Comparison of ENCODE assay signal across 1 cellular context in the genomic region with DNA sequence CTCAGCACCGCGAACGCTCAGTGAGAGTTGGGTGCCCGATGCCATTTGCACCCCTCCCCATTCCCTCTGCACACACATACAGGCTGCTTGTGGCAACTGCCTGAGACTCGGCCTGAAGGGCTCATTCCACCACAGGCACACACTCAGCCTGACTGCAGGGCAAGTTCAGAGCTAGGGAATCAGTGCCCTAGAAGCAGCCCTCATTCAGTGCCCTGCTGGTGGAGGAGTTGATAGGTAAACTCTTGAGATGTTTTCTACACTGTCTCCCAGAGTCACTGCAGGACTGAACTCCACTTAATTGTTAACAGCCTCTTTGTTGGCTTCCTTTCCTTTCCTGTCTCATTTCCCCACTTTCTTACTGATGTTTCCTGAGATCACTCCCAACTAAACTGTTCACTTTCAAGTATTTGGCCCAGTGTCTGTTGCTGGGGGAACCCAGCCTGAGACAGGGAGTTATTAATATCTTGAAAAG.
TF ChIP-seq lines count a peak whose summit lies in the region.

No MANE protein-coding gene starts in this region.

TF ChIP-seq in IMR-90, 13 proteins besides CTCF, POLR2A, EP300 and RAD21:
- TF ChIP-seq MAZ (IDR thresholded peaks at IDR 0.05; ENCODE audit: borderline replicate concordance, low read depth, low read length) (no peak), NFE2L2 (IDR thresholded peaks at IDR 0.05; ENCODE audit: low read depth, low read length) (no peak), SMC3 (IDR thresholded peaks at IDR 0.05; ENCODE audit: low read depth, low read length) (no peak), MAFK (IDR thresholded peaks at IDR 0.05; ENCODE audit: low read depth, low read length) (no peak), MXI1 (IDR thresholded peaks at IDR 0.05; ENCODE audit: borderline replicate concordance, low read depth, low read length) (no peak), CEBPB (IDR thresholded peaks at IDR 0.05; ENCODE audit: low read depth, low read length) (no peak), BHLHE40 (IDR thresholded peaks at IDR 0.05; ENCODE audit: low read depth, low read length) (no peak), CHD1 (IDR thresholded peaks at IDR 0.05; ENCODE audit: low read depth, low read length) (no peak), RFX5 (IDR thresholded peaks at IDR 0.05; ENCODE audit: low read depth, low read length) (no peak), RCOR1 (IDR thresholded peaks at IDR 0.05; ENCODE audit: insufficient replicate concordance, low read length) (no peak), FOS (IDR thresholded peaks at IDR 0.05; ENCODE audit: low read depth, low read length) (no peak)
- TF ChIP-seq, protein P1, sequence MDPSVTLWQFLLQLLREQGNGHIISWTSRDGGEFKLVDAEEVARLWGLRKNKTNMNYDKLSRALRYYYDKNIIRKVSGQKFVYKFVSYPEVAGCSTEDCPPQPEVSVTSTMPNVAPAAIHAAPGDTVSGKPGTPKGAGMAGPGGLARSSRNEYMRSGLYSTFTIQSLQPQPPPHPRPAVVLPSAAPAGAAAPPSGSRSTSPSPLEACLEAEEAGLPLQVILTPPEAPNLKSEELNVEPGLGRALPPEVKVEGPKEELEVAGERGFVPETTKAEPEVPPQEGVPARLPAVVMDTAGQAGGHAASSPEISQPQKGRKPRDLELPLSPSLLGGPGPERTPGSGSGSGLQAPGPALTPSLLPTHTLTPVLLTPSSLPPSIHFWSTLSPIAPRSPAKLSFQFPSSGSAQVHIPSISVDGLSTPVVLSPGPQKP (IDR thresholded peaks at IDR 0.05; ENCODE audit: borderline replicate concordance, low read depth, low read length), result no peak
- TF ChIP-seq, protein P2, sequence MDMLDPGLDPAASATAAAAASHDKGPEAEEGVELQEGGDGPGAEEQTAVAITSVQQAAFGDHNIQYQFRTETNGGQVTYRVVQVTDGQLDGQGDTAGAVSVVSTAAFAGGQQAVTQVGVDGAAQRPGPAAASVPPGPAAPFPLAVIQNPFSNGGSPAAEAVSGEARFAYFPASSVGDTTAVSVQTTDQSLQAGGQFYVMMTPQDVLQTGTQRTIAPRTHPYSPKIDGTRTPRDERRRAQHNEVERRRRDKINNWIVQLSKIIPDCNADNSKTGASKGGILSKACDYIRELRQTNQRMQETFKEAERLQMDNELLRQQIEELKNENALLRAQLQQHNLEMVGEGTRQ (IDR thresholded peaks at IDR 0.05; ENCODE audit: low read depth, low read length), result no peak
